ENCODE assay signal across 1 cellular context in the genomic region with DNA sequence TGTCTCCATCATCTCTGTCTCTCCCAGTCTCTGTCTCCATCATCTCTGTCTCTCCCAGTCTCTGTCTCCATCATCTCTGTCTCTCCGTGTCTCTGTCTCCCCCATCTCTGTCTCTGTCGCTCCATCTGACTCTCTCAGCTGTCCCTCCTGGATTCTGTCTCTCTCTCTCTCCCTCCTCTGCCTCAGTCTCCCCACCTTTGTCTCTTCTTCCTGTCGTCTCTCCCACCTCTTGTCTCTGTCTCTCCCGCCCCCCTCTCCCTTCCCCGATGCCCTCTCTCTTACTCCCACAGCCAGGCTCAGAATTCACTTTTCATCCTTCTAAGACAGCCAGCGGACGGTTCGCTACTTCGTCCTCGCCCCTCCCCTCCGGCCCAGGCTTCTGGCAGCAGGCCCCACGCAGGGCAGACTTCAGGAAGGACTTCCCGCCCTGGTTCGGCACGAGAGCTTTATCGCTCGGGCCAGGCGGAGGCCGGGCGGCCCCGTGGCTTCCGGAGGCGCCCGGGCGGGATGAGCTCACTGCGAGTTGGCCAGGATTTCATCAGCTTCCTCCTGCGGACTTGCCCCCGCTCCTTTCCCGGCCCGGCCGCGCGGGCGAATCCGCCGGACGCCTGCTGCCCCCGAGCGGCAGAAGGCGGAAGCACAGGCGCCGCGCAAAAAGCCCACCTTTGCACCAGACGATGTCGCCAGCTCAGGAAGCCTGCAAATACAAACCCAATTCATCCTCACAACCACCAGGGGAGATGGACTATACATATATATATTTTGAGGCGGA.
TF ChIP-seq lines count a peak whose summit lies in the region.

No MANE protein-coding gene starts in this region.

TF ChIP-seq in endothelial cell of umbilical vein, 7 proteins besides CTCF, POLR2A, EP300 and RAD21:
- peak; percentile 96 for TF ChIP-seq GATA2 (IDR thresholded peaks at IDR 0.05; ENCODE audit: insufficient read depth, insufficient read length, low read depth, low read length)
- no peak for TF ChIP-seq EZH2 (IDR thresholded peaks at IDR 0.05; ENCODE audit: borderline replicate concordance, low read depth, low read length, severe bottlenecking)
- TF ChIP-seq MAX (IDR thresholded peaks at IDR 0.05; ENCODE audit: insufficient read depth, insufficient read length), result peak; percentile 40
- TF ChIP-seq MYC (IDR thresholded peaks at IDR 0.05; ENCODE audit: low read depth, low read length), result peak; percentile 50
- TF ChIP-seq FOS (IDR thresholded peaks at IDR 0.05; ENCODE audit: borderline replicate concordance, insufficient read depth, low read length), result peak; percentile 79
- TF ChIP-seq JUN (IDR thresholded peaks at IDR 0.05; ENCODE audit: borderline replicate concordance, insufficient read depth, insufficient read length, low read depth), result peak; percentile 76
- peak; percentile 100 for TF ChIP-seq POLR2AphosphoS5 (IDR thresholded peaks at IDR 0.05; ENCODE audit: insufficient read depth, low read depth, low read length)
